In genomic region chr17:81960130-81960958, GRCh38 we compare ENCODE assay signal across 2 cellular contexts.
TF ChIP-seq lines count a peak whose summit lies in the region.

No MANE protein-coding gene starts in this region.

TF ChIP-seq in WTC11, 78 proteins besides CTCF, POLR2A, EP300 and RAD21:
- TF ChIP-seq, protein P1, sequence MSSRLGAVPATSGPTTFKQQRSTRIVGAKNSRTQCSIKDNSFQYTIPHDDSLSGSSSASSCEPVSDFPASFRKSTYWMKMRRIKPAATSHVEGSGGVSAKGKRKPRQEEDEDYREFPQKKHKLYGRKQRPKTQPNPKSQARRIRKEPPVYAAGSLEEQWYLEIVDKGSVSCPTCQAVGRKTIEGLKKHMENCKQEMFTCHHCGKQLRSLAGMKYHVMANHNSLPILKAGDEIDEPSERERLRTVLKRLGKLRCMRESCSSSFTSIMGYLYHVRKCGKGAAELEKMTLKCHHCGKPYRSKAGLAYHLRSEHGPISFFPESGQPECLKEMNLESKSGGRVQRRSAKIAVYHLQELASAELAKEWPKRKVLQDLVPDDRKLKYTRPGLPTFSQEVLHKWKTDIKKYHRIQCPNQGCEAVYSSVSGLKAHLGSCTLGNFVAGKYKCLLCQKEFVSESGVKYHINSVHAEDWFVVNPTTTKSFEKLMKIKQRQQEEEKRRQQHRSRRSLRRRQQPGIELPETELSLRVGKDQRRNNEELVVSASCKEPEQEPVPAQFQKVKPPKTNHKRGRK (CRISPR knock-in tag; IDR thresholded peaks at IDR 0.05; ENCODE audit: borderline replicate concordance) = no peak
- TF ChIP-seq CREM (CRISPR knock-in tag; IDR thresholded peaks at IDR 0.05) (no peak), IRF2 (CRISPR knock-in tag; IDR thresholded peaks at IDR 0.05; ENCODE audit: borderline replicate concordance, low read depth) (no peak), USF2 (CRISPR knock-in tag; IDR thresholded peaks at IDR 0.05) (peak; percentile 22; the same call in 1 of the 2 replicates), TCF7 (CRISPR knock-in tag; IDR thresholded peaks at IDR 0.05; ENCODE audit: low read depth) (no peak)
TF ChIP-seq in WTC11: peak in this region for 1.

TF ChIP-seq in HepG2, 621 proteins besides CTCF, POLR2A, EP300 and RAD21 (continues in another document):
- TF ChIP-seq SRY (CRISPR knock-in tag; IDR thresholded peaks at IDR 0.05) (no peak; the same call in 1 of the 2 replicates), GATAD1 (CRISPR knock-in tag; IDR thresholded peaks at IDR 0.05) (no peak), MED1 (CRISPR knock-in tag; IDR thresholded peaks at IDR 0.05) (no peak; the same call in 1 of the 2 replicates), FOSL1 (CRISPR knock-in tag; IDR thresholded peaks at IDR 0.05; ENCODE audit: borderline replicate concordance) (no peak), ZNF460 (CRISPR knock-in tag; IDR thresholded peaks at IDR 0.05; ENCODE audit: borderline replicate concordance) (no peak), ONECUT2 (CRISPR knock-in tag; IDR thresholded peaks at IDR 0.05) (no peak), PHF21A (CRISPR knock-in tag; IDR thresholded peaks at IDR 0.05) (no peak; the same call in 1 of the 2 replicates), CEBPB (IDR thresholded peaks at IDR 0.05; ENCODE audit: borderline replicate concordance, low read depth, low read length) (no peak), ZNF136 (CRISPR knock-in tag; IDR thresholded peaks at IDR 0.05; ENCODE audit: low read depth) (no peak), MEIS1 (CRISPR knock-in tag; IDR thresholded peaks at IDR 0.05; ENCODE audit: borderline replicate concordance) (peak; percentile 24; the same call in 1 of the 2 replicates), AHDC1 (CRISPR knock-in tag; IDR thresholded peaks at IDR 0.05; ENCODE audit: borderline replicate concordance) (no peak), HMGA1 (CRISPR knock-in tag; conservative IDR thresholded peaks at IDR 0.05) (no peak), ZFP36 (IDR thresholded peaks at IDR 0.05; ENCODE audit: borderline replicate concordance, low read depth, low read length, partially characterized antibody) (no peak), ZNF10 (CRISPR knock-in tag; IDR thresholded peaks at IDR 0.05; ENCODE audit: borderline replicate concordance, low read depth) (no peak), RORA (CRISPR knock-in tag; IDR thresholded peaks at IDR 0.05) (no peak), SETDB1 (CRISPR knock-in tag; IDR thresholded peaks at IDR 0.05; ENCODE audit: borderline replicate concordance) (no peak), TOPORS (CRISPR knock-in tag; IDR thresholded peaks at IDR 0.05) (no peak), ZSCAN25 (CRISPR knock-in tag; IDR thresholded peaks at IDR 0.05) (no peak), ZNF101 (CRISPR knock-in tag; IDR thresholded peaks at IDR 0.05; ENCODE audit: borderline replicate concordance, low read depth) (no peak), NFE2L1 (CRISPR knock-in tag; IDR thresholded peaks at IDR 0.05; ENCODE audit: borderline replicate concordance) (no peak; the same call in 1 of the 2 replicates), TMF1 (CRISPR knock-in tag; IDR thresholded peaks at IDR 0.05; ENCODE audit: low read depth) (no peak; the same call in 1 of the 2 replicates), HOXA7 (CRISPR knock-in tag; IDR thresholded peaks at IDR 0.05) (no peak), NCOA5 (CRISPR knock-in tag; IDR thresholded peaks at IDR 0.05) (no peak), BRD4 (CRISPR knock-in tag; IDR thresholded peaks at IDR 0.05) (peak; percentile 51; the same call in 1 of the 2 replicates), ZNF724P (CRISPR knock-in tag; IDR thresholded peaks at IDR 0.05; ENCODE audit: borderline replicate concordance) (no peak), MATR3 (CRISPR knock-in tag; IDR thresholded peaks at IDR 0.05) (no peak), NCOA2 (CRISPR knock-in tag; IDR thresholded peaks at IDR 0.05) (no peak), DDIT3 (CRISPR knock-in tag; IDR thresholded peaks at IDR 0.05) (no peak), ZNF510 (CRISPR knock-in tag; IDR thresholded peaks at IDR 0.05; ENCODE audit: low read depth) (no peak; the same call in 1 of the 2 replicates), REPIN1 (CRISPR knock-in tag; IDR thresholded peaks at IDR 0.05; ENCODE audit: borderline replicate concordance, low read depth) (no peak; the same call in 1 of the 2 replicates), ZNF639 (CRISPR knock-in tag; conservative IDR thresholded peaks at IDR 0.05) (no peak), ZNF44 (CRISPR knock-in tag; IDR thresholded peaks at IDR 0.05) (peak; percentile 70; the same call in 1 of the 2 replicates), ZNF17 (CRISPR knock-in tag; IDR thresholded peaks at IDR 0.05) (no peak), ZNF792 (CRISPR knock-in tag; IDR thresholded peaks at IDR 0.05) (no peak), TFDP2 (CRISPR knock-in tag; IDR thresholded peaks at IDR 0.05) (no peak), ZBTB20 (CRISPR knock-in tag; IDR thresholded peaks at IDR 0.05; ENCODE audit: borderline replicate concordance, low read depth) (no peak), YEATS4 (CRISPR knock-in tag; IDR thresholded peaks at IDR 0.05; ENCODE audit: borderline replicate concordance) (no peak), SMARCE1 (IDR thresholded peaks at IDR 0.05; ENCODE audit: borderline replicate concordance) (no peak), ZNF496 (CRISPR knock-in tag; IDR thresholded peaks at IDR 0.05; ENCODE audit: insufficient replicate concordance) (no peak)
- TF ChIP-seq, protein P2, sequence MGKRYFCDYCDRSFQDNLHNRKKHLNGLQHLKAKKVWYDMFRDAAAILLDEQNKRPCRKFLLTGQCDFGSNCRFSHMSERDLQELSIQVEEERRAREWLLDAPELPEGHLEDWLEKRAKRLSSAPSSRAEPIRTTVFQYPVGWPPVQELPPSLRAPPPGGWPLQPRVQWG (CRISPR knock-in tag; IDR thresholded peaks at IDR 0.05; ENCODE audit: borderline replicate concordance, low read depth) = no peak; the same call in 1 of the 2 replicates
- TF ChIP-seq, protein P3, sequence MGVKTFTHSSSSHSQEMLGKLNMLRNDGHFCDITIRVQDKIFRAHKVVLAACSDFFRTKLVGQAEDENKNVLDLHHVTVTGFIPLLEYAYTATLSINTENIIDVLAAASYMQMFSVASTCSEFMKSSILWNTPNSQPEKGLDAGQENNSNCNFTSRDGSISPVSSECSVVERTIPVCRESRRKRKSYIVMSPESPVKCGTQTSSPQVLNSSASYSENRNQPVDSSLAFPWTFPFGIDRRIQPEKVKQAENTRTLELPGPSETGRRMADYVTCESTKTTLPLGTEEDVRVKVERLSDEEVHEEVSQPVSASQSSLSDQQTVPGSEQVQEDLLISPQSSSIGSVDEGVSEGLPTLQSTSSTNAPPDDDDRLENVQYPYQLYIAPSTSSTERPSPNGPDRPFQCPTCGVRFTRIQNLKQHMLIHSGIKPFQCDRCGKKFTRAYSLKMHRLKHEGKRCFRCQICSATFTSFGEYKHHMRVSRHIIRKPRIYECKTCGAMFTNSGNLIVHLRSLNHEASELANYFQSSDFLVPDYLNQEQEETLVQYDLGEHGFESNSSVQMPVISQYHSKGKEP (CRISPR knock-in tag; IDR thresholded peaks at IDR 0.05) = no peak
- TF ChIP-seq, protein P4, sequence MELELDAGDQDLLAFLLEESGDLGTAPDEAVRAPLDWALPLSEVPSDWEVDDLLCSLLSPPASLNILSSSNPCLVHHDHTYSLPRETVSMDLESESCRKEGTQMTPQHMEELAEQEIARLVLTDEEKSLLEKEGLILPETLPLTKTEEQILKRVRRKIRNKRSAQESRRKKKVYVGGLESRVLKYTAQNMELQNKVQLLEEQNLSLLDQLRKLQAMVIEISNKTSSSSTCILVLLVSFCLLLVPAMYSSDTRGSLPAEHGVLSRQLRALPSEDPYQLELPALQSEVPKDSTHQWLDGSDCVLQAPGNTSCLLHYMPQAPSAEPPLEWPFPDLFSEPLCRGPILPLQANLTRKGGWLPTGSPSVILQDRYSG (CRISPR knock-in tag; IDR thresholded peaks at IDR 0.05) = no peak
- TF ChIP-seq, protein P5, sequence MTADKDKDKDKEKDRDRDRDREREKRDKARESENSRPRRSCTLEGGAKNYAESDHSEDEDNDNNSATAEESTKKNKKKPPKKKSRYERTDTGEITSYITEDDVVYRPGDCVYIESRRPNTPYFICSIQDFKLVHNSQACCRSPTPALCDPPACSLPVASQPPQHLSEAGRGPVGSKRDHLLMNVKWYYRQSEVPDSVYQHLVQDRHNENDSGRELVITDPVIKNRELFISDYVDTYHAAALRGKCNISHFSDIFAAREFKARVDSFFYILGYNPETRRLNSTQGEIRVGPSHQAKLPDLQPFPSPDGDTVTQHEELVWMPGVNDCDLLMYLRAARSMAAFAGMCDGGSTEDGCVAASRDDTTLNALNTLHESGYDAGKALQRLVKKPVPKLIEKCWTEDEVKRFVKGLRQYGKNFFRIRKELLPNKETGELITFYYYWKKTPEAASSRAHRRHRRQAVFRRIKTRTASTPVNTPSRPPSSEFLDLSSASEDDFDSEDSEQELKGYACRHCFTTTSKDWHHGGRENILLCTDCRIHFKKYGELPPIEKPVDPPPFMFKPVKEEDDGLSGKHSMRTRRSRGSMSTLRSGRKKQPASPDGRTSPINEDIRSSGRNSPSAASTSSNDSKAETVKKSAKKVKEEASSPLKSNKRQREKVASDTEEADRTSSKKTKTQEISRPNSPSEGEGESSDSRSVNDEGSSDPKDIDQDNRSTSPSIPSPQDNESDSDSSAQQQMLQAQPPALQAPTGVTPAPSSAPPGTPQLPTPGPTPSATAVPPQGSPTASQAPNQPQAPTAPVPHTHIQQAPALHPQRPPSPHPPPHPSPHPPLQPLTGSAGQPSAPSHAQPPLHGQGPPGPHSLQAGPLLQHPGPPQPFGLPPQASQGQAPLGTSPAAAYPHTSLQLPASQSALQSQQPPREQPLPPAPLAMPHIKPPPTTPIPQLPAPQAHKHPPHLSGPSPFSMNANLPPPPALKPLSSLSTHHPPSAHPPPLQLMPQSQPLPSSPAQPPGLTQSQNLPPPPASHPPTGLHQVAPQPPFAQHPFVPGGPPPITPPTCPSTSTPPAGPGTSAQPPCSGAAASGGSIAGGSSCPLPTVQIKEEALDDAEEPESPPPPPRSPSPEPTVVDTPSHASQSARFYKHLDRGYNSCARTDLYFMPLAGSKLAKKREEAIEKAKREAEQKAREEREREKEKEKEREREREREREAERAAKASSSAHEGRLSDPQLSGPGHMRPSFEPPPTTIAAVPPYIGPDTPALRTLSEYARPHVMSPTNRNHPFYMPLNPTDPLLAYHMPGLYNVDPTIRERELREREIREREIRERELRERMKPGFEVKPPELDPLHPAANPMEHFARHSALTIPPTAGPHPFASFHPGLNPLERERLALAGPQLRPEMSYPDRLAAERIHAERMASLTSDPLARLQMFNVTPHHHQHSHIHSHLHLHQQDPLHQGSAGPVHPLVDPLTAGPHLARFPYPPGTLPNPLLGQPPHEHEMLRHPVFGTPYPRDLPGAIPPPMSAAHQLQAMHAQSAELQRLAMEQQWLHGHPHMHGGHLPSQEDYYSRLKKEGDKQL (CRISPR knock-in tag; IDR thresholded peaks at IDR 0.05; ENCODE audit: low read depth) = no peak
